ENCODE assay signal across 28 cellular contexts in the genomic region with DNA sequence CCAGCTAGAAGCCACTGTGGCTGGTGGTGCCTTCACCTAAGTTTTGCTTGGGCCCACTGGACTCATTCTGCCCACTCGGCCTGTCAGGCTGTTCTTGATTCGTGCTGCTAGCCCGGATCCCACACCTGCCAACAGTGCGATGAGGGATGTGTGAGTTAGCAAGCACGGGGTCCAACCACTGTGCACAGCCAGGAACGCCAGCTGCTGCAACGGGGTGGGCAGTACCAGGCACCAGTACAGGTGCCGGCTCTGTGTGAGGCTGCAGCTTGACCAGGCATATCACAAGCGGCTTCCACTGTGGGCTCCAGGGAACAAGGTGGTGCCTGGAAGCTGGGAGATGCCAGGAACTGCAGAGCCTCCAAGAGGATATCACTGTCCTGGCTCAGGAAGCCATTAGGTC.
"Had no signal": no experiment of that assay in that cellular context is flagged by ENCODE, and none has a peak within 500 bp of the region (broad histone marks: within the 10 kb centered on the region; RNA-seq: fewer than 3 reads in every experiment).

No MANE protein-coding gene starts in this region.

- H3K79me2 ChIP-seq: parathyroid adenoma had no signal

- H3K9me3 ChIP-seq: ovary, psoas muscle, right lobe of liver, sigmoid colon, thoracic aorta, thyroid gland, tibial nerve, uterus had no signal

- H2AFZ ChIP-seq: parathyroid adenoma had no signal

- ATAC-seq: naive thymus-derived CD8-positive, alpha-beta T cell; natural killer cell treated with Interleukin-12 subunit alpha and Interleukin-12 subunit beta and Interleukin-15 and Interleukin-18, amount 100 ng/mL, for 72 hours; psoas muscle; right cardiac atrium had no signal

- H3K4me3 ChIP-seq: ovary, psoas muscle, right lobe of liver, sigmoid colon, stomach, thoracic aorta, thyroid gland, tibial nerve, upper lobe of left lung, uterus had no signal

- H3K27me3 ChIP-seq: ovary, right lobe of liver, sigmoid colon, stomach, thyroid gland, tibial nerve, upper lobe of left lung, uterus had no signal

- H3K27me3 Mint-ChIP-seq: naive B cell; naive thymus-derived CD8-positive, alpha-beta T cell; natural killer cell treated with Interleukin-12 subunit alpha and Interleukin-12 subunit beta and Interleukin-15 and Interleukin-18, amount 100 ng/mL, for 72 hours; progenitor cell of endocrine pancreas; stimulated activated naive B cell treated with anti-CD40 and anti-IgM and Interleukin-4, amounts not matched to agents 10 μg/mL and 1 μg/mL and 100 μg/mL, for 72 hours; stimulated activated naive CD8-positive, alpha-beta T cell treated with anti-CD3 and anti-CD28 coated beads, Interleukin-15, Interleukin-2, amounts not matched to agents 100 ng/mL and 50 ng/mL, for 24 hours had no signal

- H3K9ac ChIP-seq: parathyroid adenoma had no signal

- H3K36me3 Mint-ChIP-seq: naive B cell; naive thymus-derived CD8-positive, alpha-beta T cell; natural killer cell treated with Interleukin-12 subunit alpha and Interleukin-12 subunit beta and Interleukin-15 and Interleukin-18, amount 100 ng/mL, for 72 hours; stimulated activated naive B cell treated with anti-CD40 and anti-IgM and Interleukin-4, amounts not matched to agents 10 μg/mL and 1 μg/mL and 100 μg/mL, for 72 hours had no signal

- H3K4me3 Mint-ChIP-seq: naive B cell; naive thymus-derived CD8-positive, alpha-beta T cell; natural killer cell treated with Interleukin-12 subunit alpha and Interleukin-12 subunit beta and Interleukin-15 and Interleukin-18, amount 100 ng/mL, for 72 hours; nephron progenitor cell; neural crest cell; stimulated activated naive B cell treated with anti-CD40 and anti-IgM and Interleukin-4, amounts not matched to agents 10 μg/mL and 1 μg/mL and 100 μg/mL, for 72 hours; stimulated activated naive CD8-positive, alpha-beta T cell treated with anti-CD3 and anti-CD28 coated beads, Interleukin-15, Interleukin-2, amounts not matched to agents 100 ng/mL and 50 ng/mL, for 24 hours had no signal

- H3K4me1 ChIP-seq: parathyroid adenoma, right lobe of liver, stomach, thyroid gland, tibial nerve, upper lobe of left lung, uterus had no signal

- H3K4me1 Mint-ChIP-seq: naive B cell; naive thymus-derived CD8-positive, alpha-beta T cell; nephron progenitor cell; stimulated activated naive B cell treated with anti-CD40 and anti-IgM and Interleukin-4, amounts not matched to agents 10 μg/mL and 1 μg/mL and 100 μg/mL, for 72 hours had no signal

- H3K27ac Mint-ChIP-seq: naive B cell; naive thymus-derived CD8-positive, alpha-beta T cell; natural killer cell treated with Interleukin-12 subunit alpha and Interleukin-12 subunit beta and Interleukin-15 and Interleukin-18, amount 100 ng/mL, for 72 hours; nephron progenitor cell; progenitor cell of endocrine pancreas; stimulated activated naive B cell treated with anti-CD40 and anti-IgM and Interleukin-4, amounts not matched to agents 10 μg/mL and 1 μg/mL and 100 μg/mL, for 72 hours; stimulated activated naive CD8-positive, alpha-beta T cell treated with anti-CD3 and anti-CD28 coated beads, Interleukin-15, Interleukin-2, amounts not matched to agents 100 ng/mL and 50 ng/mL, for 24 hours had no signal

- DNase-seq: naive B cell; naive thymus-derived CD8-positive, alpha-beta T cell; nephron progenitor cell; occipital lobe; ovary; psoas muscle; right cardiac atrium; right lobe of liver; sigmoid colon; small intestine; stimulated activated CD4-positive, alpha-beta T cell treated with anti-CD3 and anti-CD28 coated beads, Interleukin-15, amount 100 ng/mL, for 24 hours; stimulated activated CD4-positive, alpha-beta T cell treated with anti-CD3 and anti-CD28 coated beads, Interleukin-2, amount 100 ng/mL, for 24 hours; stimulated activated CD4-positive, alpha-beta T cell treated with anti-CD3 and anti-CD28 coated beads, Interleukin-2, amount 100 ng/mL, for 48 hours; stimulated activated CD4-positive, alpha-beta T cell treated with anti-CD3 and anti-CD28 coated beads, Interleukin-4, amount 100 ng/mL, for 24 hours; stimulated activated naive B cell treated with anti-CD40 and anti-IgM and Interleukin-4, amounts not matched to agents 10 μg/mL and 1 μg/mL and 100 μg/mL, for 72 hours; stimulated activated naive CD4-positive, alpha-beta T cell treated with Interleukin-2 at 50 U/mL for 16 hours; stomach; thyroid gland; trophoblast cell; uterus had no signal

- H3K27ac ChIP-seq: ovary, parathyroid adenoma, psoas muscle, right lobe of liver, sigmoid colon, stomach, thoracic aorta, thyroid gland, tibial nerve, upper lobe of left lung, uterus had no signal

- H3K36me3 ChIP-seq: ovary, right lobe of liver, sigmoid colon, stomach, thoracic aorta, thyroid gland, tibial nerve, upper lobe of left lung, uterus had no signal

- FAIRE-seq: small intestine had no signal

- H3K9me3 Mint-ChIP-seq: natural killer cell treated with Interleukin-12 subunit alpha and Interleukin-12 subunit beta and Interleukin-15 and Interleukin-18, amount 100 ng/mL, for 72 hours; nephron progenitor cell; stimulated activated naive CD8-positive, alpha-beta T cell treated with anti-CD3 and anti-CD28 coated beads, Interleukin-15, Interleukin-2, amounts not matched to agents 100 ng/mL and 50 ng/mL, for 24 hours had no signal
